In genomic region chr9:92790542-92791527, GRCh38 we compare ENCODE assay signal across 8 cellular contexts. TPM values are rescaled to one million over a fixed set of nuclear protein-coding genes. Genes with fewer than 3 reads are reported as not detected.
DNase-seq lines count a peak whose midpoint lies in the region; ATAC-seq, FAIRE-seq and TF ChIP-seq lines count a peak whose summit lies in the region.
"Had no signal": no experiment of that assay in that cellular context is flagged by ENCODE, and none has a peak within 500 bp of the region (broad histone marks: within the 10 kb centered on the region; RNA-seq: fewer than 3 reads in every experiment).

No MANE protein-coding gene starts in this region.

- no peaks in the 10 kb centered on the region for H3K36me3 ChIP-seq in OCI-LY3 (replicated peaks; ENCODE audit: low read depth, low read length)
- no peaks in the 10 kb centered on the region for H3K36me3 ChIP-seq in naive thymus-derived CD4-positive, alpha-beta T cell (ENCODE audit: control insufficient read depth in 2 of 3, insufficient read depth in 3 of 3, low read length in 3 of 3)

- H3K9ac ChIP-seq in OCI-LY3 (ENCODE audit: low read length): peak overlapping the region; percentile 39; the same call in 1 of the 2 replicates

- H3K36me3 Mint-ChIP-seq in naive thymus-derived CD4-positive, alpha-beta T cell: peaks cover 0 to 16% (median 9%) of the 10 kb centered on the region in 5 donors
- H3K36me3 Mint-ChIP-seq in stimulated activated naive B cell treated with anti-CD40 and anti-IgM and Interleukin-4, amounts not matched to agents 10 μg/mL and 1 μg/mL and 100 μg/mL, for 72 hours: peaks cover 0 to 8% of the 10 kb centered on the region in 2 donors

- POLR2A ChIA-PET in naive thymus-derived CD4-positive, alpha-beta T cell (lab: Charles Lee): interaction anchor here (1.2 to 1.4 kb wide), 2 partner anchors 26 to 74 kb away, joined by 3 to 4 read pairs; no protein-coding TSS in a partner anchor

- ATAC-seq in naive thymus-derived CD4-positive, alpha-beta T cell: peak; percentile 97
- ATAC-seq in stimulated activated naive B cell treated with anti-CD40 and anti-IgM and Interleukin-4, amounts not matched to agents 10 μg/mL and 1 μg/mL and 100 μg/mL, for 72 hours (replicated peaks): peak; percentile 96 to 97

- DNase-seq in GM12891 (ENCODE audit: insufficient read length, low spot score) (no peak), HT1080 (ENCODE audit: low read depth) (peak; percentile 67), activated T-cell treated with anti-CD3 and anti-CD28 coated beads for 1 hour (ENCODE audit: low read depth) (peak; percentile 69), erythroblast (lab: John Stamatoyannopoulos, UW) (peak; percentile 68 to 83)
- peak; percentile 53 to 79 (median 70) for DNase-seq in naive thymus-derived CD4-positive, alpha-beta T cell
- peak; percentile 61 for DNase-seq in stimulated activated naive B cell treated with anti-CD40 and anti-IgM and Interleukin-4, amounts not matched to agents 10 μg/mL and 1 μg/mL and 100 μg/mL, for 72 hours

- H3K27ac ChIP-seq in OCI-LY3 (ENCODE audit: low read length): no peak overlapping the region
- H3K27ac ChIP-seq in naive thymus-derived CD4-positive, alpha-beta T cell (ENCODE audit: low read depth, low read length): no peak overlapping the region

- H3K4me1 Mint-ChIP-seq in naive thymus-derived CD4-positive, alpha-beta T cell: peaks cover 2 to 11% (median 7%) of the 10 kb centered on the region in 7 donors
- peaks cover 7 to 11% of the 10 kb centered on the region in 2 donors for H3K4me1 Mint-ChIP-seq in stimulated activated naive B cell treated with anti-CD40 and anti-IgM and Interleukin-4, amounts not matched to agents 10 μg/mL and 1 μg/mL and 100 μg/mL, for 72 hours

- peak; percentile 88 for FAIRE-seq in GM12891 (lab: Jason Lieb, UNC)

- peak overlapping the region in 1 of 10 donors; percentile 4 for H3K4me3 Mint-ChIP-seq in naive thymus-derived CD4-positive, alpha-beta T cell
- H3K4me3 Mint-ChIP-seq in stimulated activated naive B cell treated with anti-CD40 and anti-IgM and Interleukin-4, amounts not matched to agents 10 μg/mL and 1 μg/mL and 100 μg/mL, for 72 hours: no peak overlapping the region

- peaks cover 0 to 13% (median 6%) of the 10 kb centered on the region in 5 donors for H3K27me3 Mint-ChIP-seq in naive thymus-derived CD4-positive, alpha-beta T cell
- peaks cover 9 to 29% of the 10 kb centered on the region in 2 donors for H3K27me3 Mint-ChIP-seq in stimulated activated naive B cell treated with anti-CD40 and anti-IgM and Interleukin-4, amounts not matched to agents 10 μg/mL and 1 μg/mL and 100 μg/mL, for 72 hours

- H3K79me2 ChIP-seq in OCI-LY3 (ENCODE audit: low read length): no peaks in the 10 kb centered on the region

- TF ChIP-seq CTCF in OCI-LY3 (IDR thresholded peaks at IDR 0.05; ENCODE audit: low read depth, low read length): peak; percentile 92

- H4K20me1 ChIP-seq in OCI-LY3 (ENCODE audit: insufficient read depth, low read length): no peaks in the 10 kb centered on the region

- CTCF ChIA-PET in naive thymus-derived CD4-positive, alpha-beta T cell (lab: Charles Lee): interaction anchor here (0.6 to 6.0 kb wide), 19 partner anchors 10 to 675 kb away, joined by 3 to 60 read pairs (median 3); no protein-coding TSS in a partner anchor

- H2AFZ ChIP-seq in OCI-LY3 (ENCODE audit: low read depth, low read length): peak overlapping the region; percentile 94

- H3K27me3 ChIP-seq in OCI-LY3 (ENCODE audit: low read depth, low read length): no peaks in the 10 kb centered on the region
- no peaks in the 10 kb centered on the region for H3K27me3 ChIP-seq in naive thymus-derived CD4-positive, alpha-beta T cell (ENCODE audit: control insufficient read depth in 2 of 2, insufficient read depth in 2 of 2, low read length in 2 of 2)

- intact Hi-C loops in naive thymus-derived CD4-positive, alpha-beta T cell (cut with micrococcal nuclease): loop anchor here (1.0 to 10.0 kb wide), 6 partner anchors 21 to 836 kb away; partner anchors contain the start of genes CENPP (in 1 of the 2), NOL8 (in 1 of the 2) and ROR2 (in 1 of the 2)

- no peak for TF ChIP-seq POLR2A in GM12891 (IDR thresholded peaks at IDR 0.05; ENCODE audit: low read depth, low read length)
- TF ChIP-seq POLR2A in erythroblast (IDR thresholded peaks at IDR 0.05; ENCODE audit: low read length): no peak

- H3K27ac Mint-ChIP-seq in naive thymus-derived CD4-positive, alpha-beta T cell: peak overlapping the region in 2 of 9 donors; percentile 37 to 78
- peak overlapping the region; percentile 38 for H3K27ac Mint-ChIP-seq in stimulated activated naive B cell treated with anti-CD40 and anti-IgM and Interleukin-4, amounts not matched to agents 10 μg/mL and 1 μg/mL and 100 μg/mL, for 72 hours

- peaks cover 9% of the 10 kb centered on the region for H3K9me3 ChIP-seq in OCI-LY3 (ENCODE audit: insufficient read depth, low read length)
- no peaks in the 10 kb centered on the region for H3K9me3 ChIP-seq in naive thymus-derived CD4-positive, alpha-beta T cell (ENCODE audit: control insufficient read depth in 2 of 3, low read length in 3 of 3)

- peak overlapping the region; percentile 85 for H3K4me2 ChIP-seq in OCI-LY3 (ENCODE audit: low read length)

- peak overlapping the region; percentile 65 for H3K4me3 ChIP-seq in OCI-LY3 (ENCODE audit: low read length)
- no peak overlapping the region for H3K4me3 ChIP-seq in naive thymus-derived CD4-positive, alpha-beta T cell (ENCODE audit: low read length)
- H3K4me3 ChIP-seq: skin epidermis had no signal

- peaks cover 24% of the 10 kb centered on the region for H3K4me1 ChIP-seq in OCI-LY3 (ENCODE audit: low read length)
- no peaks in the 10 kb centered on the region for H3K4me1 ChIP-seq in naive thymus-derived CD4-positive, alpha-beta T cell (ENCODE audit: control insufficient read depth in 2 of 2, insufficient read depth in 2 of 2, low read length in 2 of 2)

- H3K9me3 Mint-ChIP-seq in naive thymus-derived CD4-positive, alpha-beta T cell: peaks cover 1 to 19% (median 8%) of the 10 kb centered on the region in 11 donors
- peaks cover 0 to 8% of the 10 kb centered on the region in 2 donors for H3K9me3 Mint-ChIP-seq in stimulated activated naive B cell treated with anti-CD40 and anti-IgM and Interleukin-4, amounts not matched to agents 10 μg/mL and 1 μg/mL and 100 μg/mL, for 72 hours

TF ChIP-seq in GM12891, 5 proteins besides CTCF, POLR2A, EP300 and RAD21:
- TF ChIP-seq PAX5 (IDR thresholded peaks at IDR 0.05; ENCODE audit: insufficient read depth, low read length, severe bottlenecking) (no peak), POLR2AphosphoS5 (IDR thresholded peaks at IDR 0.05; ENCODE audit: low read depth, low read length) (no peak), TAF1 (IDR thresholded peaks at IDR 0.05; ENCODE audit: low read depth, low read length) (no peak), SPI1 (IDR thresholded peaks at IDR 0.05; ENCODE audit: low read depth, low read length) (no peak), POU2F2 (IDR thresholded peaks at IDR 0.05; ENCODE audit: low read depth, low read length) (no peak)

RNA-seq across cellular contexts. Expression of gene BICD2, which starts 26.2 kb away (rescaled TPM):
- 7.6 TPM for polyA plus RNA-seq in GM12891 (2012; ENCODE audit: low read depth, missing spikeins)
- 46.5 and 51.8 TPM in 2 replicates for total RNA-seq in HT1080 (2014; rRNA removed; shearing (Covaris generic))
- polyA plus RNA-seq in HT1080 (2015; cell fraction: cytosol; rRNA removed): 29.0 and 33.4 TPM in 2 replicates
- 33.3 and 35.6 TPM in 2 replicates for polyA plus RNA-seq in HT1080 (2015; cell fraction: nucleus; rRNA removed)
- total RNA-seq in naive thymus-derived CD4-positive, alpha-beta T cell: 10 to 100 TPM; 20.2 to 28.8 (median 28.0) TPM
- polyA plus RNA-seq in naive thymus-derived CD4-positive, alpha-beta T cell: 10 to 100 TPM in 1 of 2 donors, 1 to 10 TPM in 1; 7.4 to 20.8 TPM
